ENCODE assay signal across 9 cellular contexts in the genomic region with DNA sequence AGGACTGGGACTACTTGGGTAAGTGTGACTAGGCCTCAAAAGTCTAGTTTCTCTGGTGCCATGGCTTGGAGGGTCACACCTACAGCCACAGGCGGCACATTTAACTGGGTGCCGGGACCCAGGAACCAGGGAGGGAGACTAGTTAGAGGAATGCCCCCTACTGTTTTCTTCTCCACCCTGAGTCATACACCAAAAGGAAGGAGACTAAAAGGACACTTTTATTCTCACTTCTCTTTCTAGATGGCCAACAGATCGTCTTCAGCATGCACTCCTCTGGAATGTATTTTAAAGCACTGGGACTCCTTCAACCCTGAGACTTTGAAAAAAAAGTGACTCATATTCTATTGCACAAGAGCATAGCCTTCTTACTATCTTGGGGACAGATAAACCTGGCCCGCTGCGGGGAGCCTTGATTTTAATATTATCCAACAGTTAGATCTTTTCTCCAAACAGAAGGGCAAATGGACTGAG. TPM values are rescaled to one million over a fixed set of nuclear protein-coding genes. Genes with fewer than 3 reads are reported as not detected.
DNase-seq lines count a peak whose midpoint lies in the region; ATAC-seq and TF ChIP-seq lines count a peak whose summit lies in the region.
"Had no signal": no experiment of that assay in that cellular context is flagged by ENCODE, and none has a peak within 500 bp of the region (broad histone marks: within the 10 kb centered on the region; RNA-seq: fewer than 3 reads in every experiment).

No MANE protein-coding gene starts in this region.

- H3K4me3 Mint-ChIP-seq in HFFc6 (peak overlapping the region; percentile 42), T-cell (no peak overlapping the region)
- H3K4me3 Mint-ChIP-seq: immature natural killer cell had no signal

- ATAC-seq in T-cell (replicated peaks in 1 of 4) (no peak), heart left ventricle (peak in 3 of 4 donors; percentile 28 to 74 (median 47))

- TF ChIP-seq POLR2A in heart left ventricle (IDR thresholded peaks at IDR 0.05) (no peak), stomach (IDR thresholded peaks at IDR 0.05) (no peak)

- DNase-seq in HFFc6: peak; percentile 85
- no peak for DNase-seq in T-cell
- DNase-seq in heart left ventricle: no peak
- peak; percentile 42 for DNase-seq in stomach
- DNase-seq in islet precursor cell: no peak
- no peak for DNase-seq in NCI-H2081 treated with DMSO at 0.1 percent for 48 hours (lab: John Stamatoyannopoulos, UW)
- DNase-seq in stimulated activated CD4-positive, alpha-beta T cell treated with anti-CD3 and anti-CD28 coated beads, Interleukin-4, amount 100 ng/mL, for 1 hour: no peak
- DNase-seq: activated CD4-positive, CD25-positive, alpha-beta regulatory T cell treated with anti-CD3 and anti-CD28 coated beads, Interleukin-2, amount 50 U/mL, for 72 hours had no signal

- CTCF ChIA-PET in T-cell (lab: Charles Lee): interaction anchor here in 1 of 2 donors (0.6 to 1.3 kb wide), 2 partner anchors 34 to 53 kb away, joined by 3 to 7 read pairs; no protein-coding TSS in a partner anchor

- H3K27ac ChIP-seq in heart left ventricle: no peak overlapping the region
- peak overlapping the region in 3 of 5 donors; percentile 35 to 46 (median 44) for H3K27ac ChIP-seq in stomach

- H3K27ac Mint-ChIP-seq in HFFc6 (peak overlapping the region; percentile 71), T-cell (peak overlapping the region; percentile 64 to 86)

- H3K36me3 Mint-ChIP-seq in HFFc6 (ENCODE audit: low read depth) (peaks cover 38% of the 10 kb centered on the region), T-cell (peaks cover 67% of the 10 kb centered on the region)

- H3K9me3 Mint-ChIP-seq in HFFc6: peaks cover 40% of the 10 kb centered on the region
- H3K9me3 Mint-ChIP-seq in T-cell: peaks cover 7 to 30% (median 16%) of the 10 kb centered on the region in 3 donors

- intact Hi-C loops in heart left ventricle (cut with DNase I): loop anchor here in 9 of 10 donors (2.0 to 10.0 kb wide), 7 partner anchors 36 to 607 kb away; no protein-coding TSS in a partner anchor
- intact Hi-C loops in stomach (cut with DNase I; ENCODE audit: low total_unique reads): no loop called here

- H3K27me3 Mint-ChIP-seq in HFFc6 (ENCODE audit: insufficient read depth): no peaks in the 10 kb centered on the region
- no peaks in the 10 kb centered on the region for H3K27me3 Mint-ChIP-seq in T-cell

- H3K9me3 ChIP-seq in heart left ventricle (peaks cover 0 to 33% (median 18%) of the 10 kb centered on the region in 12 donors), stomach (peaks cover 7 to 26% (median 18%) of the 10 kb centered on the region in 4 donors)

- no peak for TF ChIP-seq EP300 in stomach (IDR thresholded peaks at IDR 0.05)

- peaks cover 28% of the 10 kb centered on the region for H3K4me1 Mint-ChIP-seq in HFFc6 (ENCODE audit: low read depth)
- peaks cover 21 to 30% (median 24%) of the 10 kb centered on the region in 3 donors for H3K4me1 Mint-ChIP-seq in T-cell

- 76 to 91% (median 82%) methylated on average over 5 of the region's 5 CpGs for WGBS in heart left ventricle, 4 donors
- WGBS in stomach, 5 donors: 55 to 64% (median 58%) methylated on average over 5 of the region's 5 CpGs

- POLR2A ChIA-PET in T-cell (lab: Charles Lee): no interaction called here

- no peaks in the 10 kb centered on the region for H3K27me3 ChIP-seq in heart left ventricle
- H3K27me3 ChIP-seq in stomach: no peaks in the 10 kb centered on the region

- H3K4me1 ChIP-seq in heart left ventricle (peaks cover 0 to 20% (median 4%) of the 10 kb centered on the region in 12 donors), stomach (peaks cover 22 to 34% (median 31%) of the 10 kb centered on the region in 4 donors)

- peaks cover 0 to 7% (median 0%) of the 10 kb centered on the region in 9 donors for H3K36me3 ChIP-seq in heart left ventricle
- H3K36me3 ChIP-seq in stomach: peaks cover 0 to 10% (median 0%) of the 10 kb centered on the region in 4 donors

- no peak for TF ChIP-seq CTCF in HFFc6 (IDR thresholded peaks at IDR 0.05)
- no peak for TF ChIP-seq CTCF in heart left ventricle (IDR thresholded peaks at IDR 0.05)
- no peak for TF ChIP-seq CTCF in stomach (IDR thresholded peaks at IDR 0.05)

- no peak overlapping the region for H3K4me3 ChIP-seq in heart left ventricle
- no peak overlapping the region for H3K4me3 ChIP-seq in stomach

RNA-seq across cellular contexts. Expression of a gene that starts 33.4 kb away (rescaled TPM):
- not detected for total RNA-seq in HFFc6 (2021; fragmentation: NEBNext Ultra II Directional; extraction: Animal tissue kit (Norgen Biotek cat#: 25700))
- total RNA-seq in T-cell: under 1 TPM in 2 of 5 donors, not detected in 3; 0.13 to 0.23 TPM
- total RNA-seq in heart left ventricle: 1,000 to 10,000 TPM; 1,105 to 3,015 (median 1,923) TPM
- polyA plus RNA-seq in heart left ventricle: 1,000 to 10,000 TPM in 1 of 2 donors, 100 to 1,000 TPM in 1; 974 to 1,338 TPM
- total RNA-seq in stomach: 100 to 1,000 TPM in 2 of 5 donors, 10 to 100 TPM in 2, 1 to 10 TPM in 1; 2.3 to 158 (median 52.7) TPM
- polyA plus RNA-seq in stomach: 10 to 100 TPM; 13.1 to 31.9 (median 22.4) TPM

Comparison
In these comparisons a context has a peak if more than half of its experiments do, and no peak if none do; other contexts are left out.
1. DNase-seq: peak in HFFc6 (single experiment) and stomach (single experiment); none in T-cell (0 of 34), heart left ventricle (0 of 5), islet precursor cell (single experiment), NCI-H2081 treated with DMSO at 0.1 percent for 48 hours (single experiment) and stimulated activated CD4-positive, alpha-beta T cell treated with anti-CD3 and anti-CD28 coated beads, Interleukin-4, amount 100 ng/mL, for 1 hour (single experiment).
2. ATAC-seq: peak in heart left ventricle (3 of 4); none in T-cell (0 of 4).
3. H3K27ac ChIP-seq: peak in stomach (3 of 5); none in heart left ventricle (0 of 12).
4. RNA of a gene that starts 33.4 kb away (total RNA-seq): 1,105 to 3,015 TPM in heart left ventricle; 2.3 to 158 TPM in stomach, not detected in HFFc6 and 0.13 to 0.23 TPM in T-cell; every median in the first group is over 4 times any median in the second.